Comparison of ENCODE assay signal across 22 cellular contexts in the genomic region with DNA sequence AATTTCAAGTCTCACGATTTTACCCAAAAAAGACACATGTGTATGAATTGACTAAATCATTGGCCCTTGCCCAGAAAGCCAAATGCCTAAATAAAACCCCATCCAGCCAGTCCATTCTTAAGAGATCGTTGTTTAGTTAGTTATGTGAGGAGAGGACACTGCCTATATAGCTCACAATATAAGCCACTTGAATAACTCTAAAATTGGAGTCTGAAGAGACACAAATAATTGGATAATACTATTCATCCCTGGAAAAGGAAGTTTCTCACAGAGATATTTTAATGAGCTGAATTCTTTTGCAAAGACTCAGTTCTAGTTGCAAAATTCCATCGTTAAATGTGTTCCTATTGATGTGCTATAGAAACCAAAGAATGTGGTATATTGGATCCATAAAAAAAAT.
DNase-seq lines count a peak whose midpoint lies in the region; ATAC-seq and TF ChIP-seq lines count a peak whose summit lies in the region.
"Had no signal": no experiment of that assay in that cellular context is flagged by ENCODE, and none has a peak within 500 bp of the region (broad histone marks: within the 10 kb centered on the region; RNA-seq: fewer than 3 reads in every experiment).

No MANE protein-coding gene starts in this region.

- CTCF ChIA-PET in BJ (lab: Yijun Ruan, JAX) = no interaction called here

- H3K27ac Mint-ChIP-seq in endodermal cell = peak overlapping the region; percentile 56
- H3K27ac Mint-ChIP-seq: CD8-positive, alpha-beta memory T cell; IgD-negative memory B cell had no signal

- H3K27me3 Mint-ChIP-seq in endodermal cell (ENCODE audit: insufficient read depth) = no peaks in the 10 kb centered on the region
- H3K27me3 Mint-ChIP-seq: IgD-negative memory B cell had no signal

- peak; percentile 48 for DNase-seq in BJ (ENCODE audit: low read depth)
- peak; percentile 5 for DNase-seq in HCEC 1CT
- DNase-seq in endodermal cell = no peak
- no peak for DNase-seq in NCI-H2196 (lab: John Stamatoyannopoulos, UW; ENCODE audit: unreplicated experiment)
- DNase-seq in NOMO-1 treated with DMSO at 0.1 percent for 48 hours (lab: John Stamatoyannopoulos, UW; ENCODE audit: unreplicated experiment) = no peak
- no peak for DNase-seq in occipital lobe (lab: John Stamatoyannopoulos, UW)
- DNase-seq: Calu3; CD8-positive, alpha-beta memory T cell; GF-D8; H7; NCI-H1105; NCI-H146; NCI-H2029; NCI-H345; NCI-H524 treated with DMSO at 0.1 percent for 48 hours had no signal

- H3K4me2 ChIP-seq in skeletal muscle satellite cell (ENCODE audit: low read length) = peak overlapping the region; percentile 37
- H3K4me2 ChIP-seq: A549 had no signal

- H3K4me1 ChIP-seq in endodermal cell (ENCODE audit: control insufficient read depth, insufficient read depth, low read length) = no peaks in the 10 kb centered on the region
- peaks cover 35% of the 10 kb centered on the region for H3K4me1 ChIP-seq in skeletal muscle satellite cell (ENCODE audit: control insufficient read depth, insufficient read depth, low read length)

- H3K9me3 Mint-ChIP-seq in endodermal cell = no peaks in the 10 kb centered on the region

- no peak overlapping the region for H3K27ac ChIP-seq in endodermal cell (ENCODE audit: low read depth, low read length)
- H3K27ac ChIP-seq: A549, C4-2B, SJSA1 had no signal

- H3K9me3 ChIP-seq in endodermal cell (ENCODE audit: control insufficient read depth, low read length) = no peaks in the 10 kb centered on the region
- H3K9me3 ChIP-seq in skeletal muscle satellite cell (replicated peaks; ENCODE audit: low read length) = no peaks in the 10 kb centered on the region
- H3K9me3 ChIP-seq: A549, SJSA1 had no signal

- WGBS in endodermal cell (ENCODE audit: insufficient coverage in 1 of 2, insufficient read length in 1 of 2), 2 experiments = 77% methylated on average over 3 of the region's 3 CpGs; no CpG with 5 or more reads in 1 of the 2 experiments

- H3K9ac ChIP-seq in endodermal cell (ENCODE audit: extremely low read depth, low read length, poor library complexity, severe bottlenecking) (no peak overlapping the region), skeletal muscle satellite cell (ENCODE audit: low read depth, low read length) (peak overlapping the region; percentile 49)

- POLR2A ChIA-PET in BJ (lab: Charles Lee) = no interaction called here

- no peak for ATAC-seq in GM21717 (IDR thresholded peaks at IDR 0.05; ENCODE audit: unreplicated experiment)
- ATAC-seq: A549, Right ventricle myocardium inferior had no signal

- H3K27me3 ChIP-seq in BJ (ENCODE audit: control insufficient read depth, insufficient read depth, low read length) (no peaks in the 10 kb centered on the region), endodermal cell (ENCODE audit: control insufficient read depth, insufficient read depth, low read length, poor library complexity, severe bottlenecking) (no peaks in the 10 kb centered on the region), skeletal muscle satellite cell (ENCODE audit: control insufficient read depth, insufficient read depth, low read length) (no peaks in the 10 kb centered on the region)
- H3K27me3 ChIP-seq: SJSA1 had no signal

- no peak for TF ChIP-seq CTCF in BJ (IDR thresholded peaks at IDR 0.05; ENCODE audit: insufficient read depth, low read depth, low read length)
- TF ChIP-seq CTCF in endodermal cell (conservative IDR thresholded peaks at IDR 0.05) = no peak

- H3K36me3 ChIP-seq in BJ (ENCODE audit: control insufficient read depth, insufficient read depth, low read length) (no peaks in the 10 kb centered on the region), endodermal cell (ENCODE audit: control insufficient read depth, insufficient read depth, low read length) (no peaks in the 10 kb centered on the region), skeletal muscle satellite cell (ENCODE audit: insufficient read depth, low read length) (no peaks in the 10 kb centered on the region)
- H3K36me3 ChIP-seq: SJSA1 had no signal

- no peak overlapping the region for H3K4me3 Mint-ChIP-seq in endodermal cell
- H3K4me3 Mint-ChIP-seq: CD8-positive, alpha-beta memory T cell; IgD-negative memory B cell had no signal

- H3K4me1 Mint-ChIP-seq in endodermal cell = peaks cover 31% of the 10 kb centered on the region
- H3K4me1 Mint-ChIP-seq: CD8-positive, alpha-beta memory T cell; IgD-negative memory B cell had no signal

- no peaks in the 10 kb centered on the region for H3K36me3 Mint-ChIP-seq in endodermal cell (ENCODE audit: low read depth)
- H3K36me3 Mint-ChIP-seq: CD8-positive, alpha-beta memory T cell; IgD-negative memory B cell had no signal

- H3K4me3 ChIP-seq in BJ (ENCODE audit: low read depth, low read length) = no peak overlapping the region
- no peak overlapping the region for H3K4me3 ChIP-seq in endodermal cell (ENCODE audit: low read length)
- no peak overlapping the region for H3K4me3 ChIP-seq in skeletal muscle satellite cell (ENCODE audit: low read length)
- H3K4me3 ChIP-seq: A549, SJSA1 had no signal

Comparison
In these comparisons a context has a peak if more than half of its experiments do, and no peak if none do; other contexts are left out.
1. DNase-seq: peak in BJ (single experiment) and HCEC 1CT (single experiment); none in endodermal cell (single experiment), NCI-H2196 (single experiment), NOMO-1 treated with DMSO at 0.1 percent for 48 hours (single experiment) and occipital lobe (single experiment).